19 cellular contexts compared by ENCODE assay signal in the genomic region with DNA sequence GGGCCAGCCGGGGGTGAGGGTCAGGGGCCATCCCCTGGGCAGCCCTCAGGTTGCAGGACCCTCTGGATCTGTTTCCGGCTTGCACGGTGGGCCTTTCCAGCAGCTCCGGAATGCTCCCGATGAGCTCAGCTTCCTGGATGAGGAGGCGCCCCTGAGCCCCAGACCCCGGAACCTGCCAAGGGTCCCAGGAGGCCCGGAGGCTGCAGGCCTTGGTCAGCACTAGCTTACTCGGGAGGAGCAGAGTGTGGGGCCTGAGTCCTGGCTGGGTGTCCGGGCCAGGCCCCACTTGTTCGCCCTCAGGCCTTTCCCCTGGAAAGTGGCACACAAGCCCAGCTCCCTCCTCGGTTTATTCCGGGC. TPM values are rescaled to one million over a fixed set of nuclear protein-coding genes. Genes with fewer than 3 reads are reported as not detected.
DNase-seq lines count a peak whose midpoint lies in the region; ATAC-seq, FAIRE-seq and TF ChIP-seq lines count a peak whose summit lies in the region.
"Had no signal": no experiment of that assay in that cellular context is flagged by ENCODE, and none has a peak within 500 bp of the region (broad histone marks: within the 10 kb centered on the region; RNA-seq: fewer than 3 reads in every experiment).

No MANE protein-coding gene starts in this region.

- no peak overlapping the region for H2BK20ac ChIP-seq in H1 (ENCODE audit: low read length)

- DNase-seq in HCT116 (ENCODE audit: low read depth, low spot score) (no peak), H1 (ENCODE audit: low read depth in 1 of 2, low spot score in 2 of 2) (no peak), caudate nucleus (lab: John Stamatoyannopoulos, UW) (no peak)
- no peak for DNase-seq in stimulated activated CD4-positive, alpha-beta T cell treated with anti-CD3 and anti-CD28 coated beads, Interleukin-4, amount 100 ng/mL, for 1 hour
- DNase-seq: CD8-positive, alpha-beta T cell; MM.1S; NCI-H1092; NCI-H1436 treated with DMSO at 0.1 percent for 48 hours; NCI-H2029 had no signal

- peaks cover 4% of the 10 kb centered on the region; the same call in 1 of the 2 replicates for H3K23me2 ChIP-seq in H1 (ENCODE audit: low read depth, low read length)

- TF ChIP-seq POLR2A in HCT116 (IDR thresholded peaks at IDR 0.05; ENCODE audit: borderline replicate concordance, extremely low read depth, insufficient read depth, insufficient read length), result no peak
- TF ChIP-seq POLR2A in H1 (IDR thresholded peaks at IDR 0.05; ENCODE audit: control extremely low read depth in 1 of 2, low read depth in 2 of 2, low read length in 2 of 2), result no peak

- H2BK5ac ChIP-seq in H1 (ENCODE audit: low read depth, low read length), result no peak overlapping the region

- H3K9ac ChIP-seq in HCT116 (ENCODE audit: low read length), result peak overlapping the region; percentile 49
- H3K9ac ChIP-seq in H1 (replicated peaks in 1 of 4; ENCODE audit: extremely low read depth in 1 of 4, low read depth in 3 of 4, low read length in 3 of 4), result no peak overlapping the region
- H3K9ac ChIP-seq in iPS-20b (ENCODE audit: low read depth, low read length), result no peak overlapping the region
- H3K9ac ChIP-seq: BLaER1 treated with 17β-estradiol and CSF1 and Interleukin-3, amounts not matched to agents 10 nM and 100 nM had no signal

- H4K8ac ChIP-seq in H1 (ENCODE audit: extremely low read depth, insufficient read depth, low read length), result no peak overlapping the region

- no peaks in the 10 kb centered on the region for H3K79me2 ChIP-seq in HCT116 (ENCODE audit: insufficient read depth, low read length)
- no peaks in the 10 kb centered on the region for H3K79me2 ChIP-seq in H1 (ENCODE audit: control insufficient read depth in 1 of 2, insufficient read depth in 2 of 2, low read length in 2 of 2)

- no peak overlapping the region for H2BK15ac ChIP-seq in H1 (ENCODE audit: low read length)

- no peak overlapping the region for H2BK120ac ChIP-seq in H1 (replicated peaks; ENCODE audit: low read depth, low read length)

- intact Hi-C loops in HCT116 (cut with micrococcal nuclease), result loop anchor here (1.0 kb wide), 1 partner anchor 46 kb away; no protein-coding TSS in a partner anchor

- peak overlapping the region; percentile 41 to 52 for H3K4me3 ChIP-seq in HCT116 (replicated peaks in 1 of 2; ENCODE audit: low read depth in 1 of 2, low read length in 2 of 2)
- H3K4me3 ChIP-seq in H1 (ENCODE audit: extremely low read depth in 1 of 4, insufficient read depth in 2 of 4, low read depth in 3 of 4, low read length in 4 of 4), result peak overlapping the region in 3 of 4 experiments; percentile 46 to 66 (median 48); a peak in 6 of 8 replicates
- peak overlapping the region; percentile 65; the same call in 1 of the 2 replicates for H3K4me3 ChIP-seq in iPS-20b (ENCODE audit: low read length)
- no peak overlapping the region for H3K4me3 ChIP-seq in neuron (ENCODE audit: low read length)
- H3K4me3 ChIP-seq: BLaER1 treated with 17β-estradiol and CSF1 and Interleukin-3, amounts not matched to agents 10 nM and 100 nM; SJSA1 had no signal

- H3K27ac ChIP-seq in HCT116 (ENCODE audit: low read depth, low read length), result peak overlapping the region; percentile 31; the same call in 1 of the 2 replicates
- no peak overlapping the region for H3K27ac ChIP-seq in H1 (ENCODE audit: low read depth, low read length)
- no peak overlapping the region for H3K27ac ChIP-seq in iPS-20b (ENCODE audit: low read length)
- no peak overlapping the region for H3K27ac ChIP-seq in caudate nucleus (ENCODE audit: low read depth, low read length)
- H3K27ac ChIP-seq: BLaER1 treated with 17β-estradiol and CSF1 and Interleukin-3, amounts not matched to agents 10 nM and 100 nM; SJSA1 had no signal

- TF ChIP-seq EP300 in H1 (IDR thresholded peaks at IDR 0.05; ENCODE audit: borderline replicate concordance in 1 of 2, low read depth in 2 of 2, low read length in 2 of 2), result no peak

- ATAC-seq in HCT116 (no peak), GM21367 (IDR thresholded peaks at IDR 0.05; ENCODE audit: unreplicated experiment) (no peak)
- ATAC-seq in activated CD4-positive, CD25-positive, alpha-beta regulatory T cell treated with anti-CD3 and anti-CD28 coated beads, Interleukin-2, amount 50 U/mL, for 24 hours, result no peak

- H3K18ac ChIP-seq in H1 (ENCODE audit: extremely low read depth, low read length), result peak overlapping the region; percentile 71

- no peak for TF ChIP-seq RAD21 in HCT116 (IDR thresholded peaks at IDR 0.05; ENCODE audit: low read depth)
- TF ChIP-seq RAD21 in H1 (IDR thresholded peaks at IDR 0.05 in 1 of 2, conservative IDR thresholded peaks at IDR 0.05 in 1 of 2; ENCODE audit: low read depth in 2 of 2, low read length in 2 of 2), result no peak

- H4K91ac ChIP-seq in H1 (replicated peaks; ENCODE audit: insufficient read length, low read length), result no peak overlapping the region

- TF ChIP-seq CTCF in HCT116 (IDR thresholded peaks at IDR 0.05 in 2 of 3, conservative IDR thresholded peaks at IDR 0.05 in 1 of 3; ENCODE audit: borderline replicate concordance in 1 of 3, insufficient read depth in 1 of 3, low read depth in 2 of 3, low read length in 2 of 3), result no peak
- TF ChIP-seq CTCF in H1 (IDR thresholded peaks at IDR 0.05; ENCODE audit: control extremely low read depth in 1 of 3, insufficient read depth in 1 of 3, low read depth in 1 of 3, low read length in 3 of 3), result no peak

- RAD21 ChIA-PET in HCT116 (lab: Charles Lee; ENCODE audit: low non-redundant PET in 1 of 2, low total read pairs in 2 of 2, uncharacterized antibody in 2 of 2, unreplicated experiment in 2 of 2), result interaction anchor here in 1 of 2 experiments (0.6 kb wide), 1 partner anchor 51 kb away, joined by 5 read pairs; no protein-coding TSS in a partner anchor

- no TSS peak for BruUV-seq in HCT116 (replicated peaks; lab: Mats Ljungman, UMichigan)

- H3K9me3 ChIP-seq in HCT116 (ENCODE audit: control insufficient read depth in 1 of 2, insufficient read depth in 1 of 2, low read depth in 1 of 2, low read length in 2 of 2), result no peaks in the 10 kb centered on the region
- H3K9me3 ChIP-seq in H1 (ENCODE audit: insufficient read depth in 2 of 2, low read depth in 1 of 2, low read length in 1 of 2), result no peaks in the 10 kb centered on the region
- no peaks in the 10 kb centered on the region for H3K9me3 ChIP-seq in iPS-20b (ENCODE audit: insufficient read depth, low read depth, low read length)
- H3K9me3 ChIP-seq in neuron (ENCODE audit: low read length), result no peaks in the 10 kb centered on the region
- H3K9me3 ChIP-seq: BLaER1 treated with 17β-estradiol and CSF1 and Interleukin-3, amounts not matched to agents 10 nM and 100 nM; SJSA1 had no signal

- H3K36me3 ChIP-seq in HCT116 (ENCODE audit: control insufficient read depth in 1 of 2, insufficient read depth in 2 of 2, low read length in 2 of 2) (no peaks in the 10 kb centered on the region), H1 (ENCODE audit: control insufficient read depth in 2 of 4, insufficient read depth in 4 of 4, low read length in 3 of 4) (no peaks in the 10 kb centered on the region), iPS-20b (ENCODE audit: insufficient read depth, low read depth, low read length) (no peaks in the 10 kb centered on the region), neuron (ENCODE audit: insufficient read depth, low read length) (no peaks in the 10 kb centered on the region)
- H3K36me3 ChIP-seq: BLaER1 treated with 17β-estradiol and CSF1 and Interleukin-3, amounts not matched to agents 10 nM and 100 nM; SJSA1 had no signal

- no peak overlapping the region for H4K5ac ChIP-seq in H1 (ENCODE audit: insufficient read length, low read depth, low read length)

- POLR2A ChIA-PET in HCT116 (lab: Charles Lee), result no interaction called here
- POLR2A ChIA-PET in H1 (lab: Charles Lee; ENCODE audit: partially characterized antibody), result interaction anchor here (0.9 to 1.5 kb wide), 2 partner anchors 9 to 90 kb away, joined by 3 read pairs; no protein-coding TSS in a partner anchor

- no peaks in the 10 kb centered on the region for H3K79me1 ChIP-seq in H1 (ENCODE audit: low read depth, low read length)

- H3K9me2 ChIP-seq in HCT116 (ENCODE audit: insufficient read depth), result no peaks in the 10 kb centered on the region

- H3K56ac ChIP-seq in H1 (replicated peaks; ENCODE audit: insufficient read length, low read depth, low read length), result no peak overlapping the region

- CTCF ChIA-PET in HCT116 (lab: Charles Lee) (interaction anchor here (1.1 to 1.3 kb wide), 5 partner anchors 13 to 417 kb away, joined by 3 to 5 read pairs (median 3); no protein-coding TSS in a partner anchor), H1 (lab: Charles Lee; ENCODE audit: partially characterized antibody) (interaction anchor here (0.6 to 1.8 kb wide), 20 partner anchors 9 to 393 kb away, joined by 3 to 9 read pairs (median 4); no protein-coding TSS in a partner anchor)

- peaks cover 8 to 38% of the 10 kb centered on the region in 2 experiments; a peak in 3 of 4 replicates for H3K4me1 ChIP-seq in HCT116 (ENCODE audit: control insufficient read depth in 1 of 2, insufficient read depth in 2 of 2, low read length in 2 of 2)
- peaks cover 0 to 12% (median 3%) of the 10 kb centered on the region in 4 experiments; a peak in 4 of 7 replicates for H3K4me1 ChIP-seq in H1 (replicated peaks in 1 of 4; ENCODE audit: control insufficient read depth in 3 of 4, insufficient read depth in 4 of 4, low read length in 3 of 4)
- no peaks in the 10 kb centered on the region for H3K4me1 ChIP-seq in iPS-20b (ENCODE audit: insufficient read depth, low read length)
- H3K4me1 ChIP-seq in neuron (ENCODE audit: insufficient read depth, low read length), result peaks cover 21% of the 10 kb centered on the region

- no peak overlapping the region for H2AK5ac ChIP-seq in H1 (ENCODE audit: low read depth, low read length)

- H3K4me2 ChIP-seq in HCT116 (ENCODE audit: low read length) (peak overlapping the region; percentile 87), H1 (ENCODE audit: insufficient read depth in 1 of 2, low read depth in 2 of 2, low read length in 2 of 2) (peak overlapping the region; percentile 17 to 96; a peak in 3 of 4 replicates)

- H2AFZ ChIP-seq in HCT116 (ENCODE audit: low read depth, low read length, poor library complexity, severe bottlenecking), result no peak overlapping the region
- H2AFZ ChIP-seq in H1 (ENCODE audit: low read length), result no peak overlapping the region; the same call in 1 of the 2 replicates
- H2AFZ ChIP-seq in neuron (ENCODE audit: low read depth, low read length), result peak overlapping the region; percentile 47

- H2BK12ac ChIP-seq in H1 (ENCODE audit: low read depth, low read length), result 0 out of 2 replicates have a peak overlapping the region, but pooled peaks have one; percentile 50

- H4K20me1 ChIP-seq in HCT116 (ENCODE audit: insufficient read depth) (no peaks in the 10 kb centered on the region), H1 (replicated peaks in 1 of 2; ENCODE audit: control insufficient read depth in 1 of 2, insufficient read depth in 2 of 2, low read length in 2 of 2) (peaks cover 0 to 1% of the 10 kb centered on the region in 2 experiments)

- no peak overlapping the region for H3K14ac ChIP-seq in H1 (ENCODE audit: insufficient read length)

- 65% methylated on average over 9 of the region's 13 CpGs; no CpG with 5 or more reads in 1 of the 2 experiments for WGBS in H1 (ENCODE audit: extremely low coverage in 1 of 2, insufficient coverage in 1 of 2, insufficient read length in 1 of 2, insufficient replicate concordance in 2 of 2, low coverage in 1 of 2, low lambda C conversion rate in 2 of 2, missing lambda C conversion rate in 1 of 2), 2 experiments

- H3K27me3 ChIP-seq in HCT116 (ENCODE audit: insufficient read depth, low read length) (no peaks in the 10 kb centered on the region), H1 (replicated peaks in 1 of 4; ENCODE audit: control insufficient read depth in 3 of 4, extremely low read depth in 1 of 4, insufficient read depth in 3 of 4, low read length in 3 of 4) (peaks cover 0 to 5% (median 2%) of the 10 kb centered on the region in 4 experiments; a peak in 2 of 7 replicates), iPS-20b (ENCODE audit: insufficient read depth, low read length) (peaks cover 21% of the 10 kb centered on the region; the same call in 1 of the 2 replicates), neuron (ENCODE audit: insufficient read depth, low read length) (peaks cover 38% of the 10 kb centered on the region)

- H3K4ac ChIP-seq in H1 (replicated peaks; ENCODE audit: insufficient read length, low read depth, low read length), result no peak overlapping the region

- FAIRE-seq in H1 (lab: Jason Lieb, UNC), result no peak
- FAIRE-seq: GM12892, GM18507 had no signal

- H3K23ac ChIP-seq in H1 (ENCODE audit: insufficient read length), result no peak overlapping the region

RNA-seq across cellular contexts. Expression of gene C1QTNF8, which starts 7.6 kb away (rescaled TPM):
- 0.27 TPM for total RNA-seq in HCT116 (2021; ENCODE audit: unreplicated experiment)
- polyA plus RNA-seq in HCT116 (2012), result 0.09 and 0.16 TPM in 2 replicates
- total RNA-seq in H1 (2021; fragmentation: NEBNext Ultra II Directional; extraction: Animal tissue kit (Norgen Biotek cat#: 25700)), result not detected in 2 replicates
- not detected in 2 replicates for polyA plus RNA-seq in H1 (2011; rRNA removed)
- polyA plus RNA-seq in H1 (2011; cell fraction: cytosol; rRNA removed), result not detected
- polyA plus RNA-seq in H1 (2011; cell fraction: nucleus; rRNA removed), result 0.06 TPM
- 0.19 TPM in 1 of 4 replicates, not detected in the others for polyA plus RNA-seq in H1 (2012, experiment 1 of 2)
- polyA plus RNA-seq in H1 (2012, experiment 2 of 2), result not detected
- polyA plus RNA-seq in H1 (2013, experiment 1 of 2), result not detected
- not detected for polyA plus RNA-seq in H1 (2013, experiment 2 of 2)
- not detected in 2 replicates for polyA minus RNA-seq in H1 (2011; rRNA and poly(A)+ RNA removed)
- not detected for polyA minus RNA-seq in H1 (2011; cell fraction: cytosol; rRNA and poly(A)+ RNA removed)
- not detected for polyA minus RNA-seq in H1 (2011; cell fraction: nucleus; rRNA and poly(A)+ RNA removed)
- total RNA-seq: CD8-positive, alpha-beta T cell; H9; LHCN-M2; SJSA1 had no signal

RNA-seq across cellular contexts. Expression of gene SSTR5, which starts 31.1 kb away (rescaled TPM):
- total RNA-seq in HCT116 (2021; ENCODE audit: unreplicated experiment), result 7.2 TPM
- 6.1 and 6.2 TPM in 2 replicates for polyA plus RNA-seq in HCT116 (2012)
- total RNA-seq in H1 (2021; fragmentation: NEBNext Ultra II Directional; extraction: Animal tissue kit (Norgen Biotek cat#: 25700)), result 0.31 and 0.56 TPM in 2 replicates
- polyA plus RNA-seq in H1 (2011; rRNA removed), result 0.60 and 0.61 TPM in 2 replicates
- polyA plus RNA-seq in H1 (2011; cell fraction: cytosol; rRNA removed), result 0.69 TPM
- 1.4 TPM for polyA plus RNA-seq in H1 (2011; cell fraction: nucleus; rRNA removed)
- 0.27 to 0.40 TPM (median 0.28 TPM) in 3 of 4 replicates, not detected in the other for polyA plus RNA-seq in H1 (2012, experiment 1 of 2)
- 0.42 TPM for polyA plus RNA-seq in H1 (2012, experiment 2 of 2)
- polyA plus RNA-seq in H1 (2013, experiment 1 of 2), result 0.45 TPM
- 0.53 TPM for polyA plus RNA-seq in H1 (2013, experiment 2 of 2)
- 0.13 TPM in 1 of 2 replicates, not detected in the other for polyA minus RNA-seq in H1 (2011; rRNA and poly(A)+ RNA removed)
- not detected for polyA minus RNA-seq in H1 (2011; cell fraction: cytosol; rRNA and poly(A)+ RNA removed)
- polyA minus RNA-seq in H1 (2011; cell fraction: nucleus; rRNA and poly(A)+ RNA removed), result 0.80 TPM
- total RNA-seq: CD8-positive, alpha-beta T cell; SJSA1 had no signal

RNA-seq across cellular contexts. Expression of gene CACNA1H, which starts 49.3 kb away (rescaled TPM):
- total RNA-seq in HCT116 (2021; ENCODE audit: unreplicated experiment), result 24.3 TPM
- polyA plus RNA-seq in HCT116 (2012), result 26.8 and 30.7 TPM in 2 replicates
- total RNA-seq in H1 (2021; fragmentation: NEBNext Ultra II Directional; extraction: Animal tissue kit (Norgen Biotek cat#: 25700)), result 27.2 and 28.7 TPM in 2 replicates
- polyA plus RNA-seq in H1 (2011; rRNA removed), result 14.0 and 27.4 TPM in 2 replicates
- 21.0 TPM for polyA plus RNA-seq in H1 (2011; cell fraction: cytosol; rRNA removed)
- polyA plus RNA-seq in H1 (2011; cell fraction: nucleus; rRNA removed), result 192 TPM
- 17.0 to 33.1 TPM (median 28.7 TPM) in 4 replicates for polyA plus RNA-seq in H1 (2012, experiment 1 of 2)
- polyA plus RNA-seq in H1 (2012, experiment 2 of 2), result 13.4 TPM
- polyA plus RNA-seq in H1 (2013, experiment 1 of 2), result 23.4 TPM
- polyA plus RNA-seq in H1 (2013, experiment 2 of 2), result 21.4 TPM
- 19.8 and 20.5 TPM in 2 replicates for polyA minus RNA-seq in H1 (2011; rRNA and poly(A)+ RNA removed)
- 16.3 TPM for polyA minus RNA-seq in H1 (2011; cell fraction: cytosol; rRNA and poly(A)+ RNA removed)
- 43.3 TPM for polyA minus RNA-seq in H1 (2011; cell fraction: nucleus; rRNA and poly(A)+ RNA removed)
- total RNA-seq: LHCN-M2, SJSA1 had no signal
